In the genomic region with DNA sequence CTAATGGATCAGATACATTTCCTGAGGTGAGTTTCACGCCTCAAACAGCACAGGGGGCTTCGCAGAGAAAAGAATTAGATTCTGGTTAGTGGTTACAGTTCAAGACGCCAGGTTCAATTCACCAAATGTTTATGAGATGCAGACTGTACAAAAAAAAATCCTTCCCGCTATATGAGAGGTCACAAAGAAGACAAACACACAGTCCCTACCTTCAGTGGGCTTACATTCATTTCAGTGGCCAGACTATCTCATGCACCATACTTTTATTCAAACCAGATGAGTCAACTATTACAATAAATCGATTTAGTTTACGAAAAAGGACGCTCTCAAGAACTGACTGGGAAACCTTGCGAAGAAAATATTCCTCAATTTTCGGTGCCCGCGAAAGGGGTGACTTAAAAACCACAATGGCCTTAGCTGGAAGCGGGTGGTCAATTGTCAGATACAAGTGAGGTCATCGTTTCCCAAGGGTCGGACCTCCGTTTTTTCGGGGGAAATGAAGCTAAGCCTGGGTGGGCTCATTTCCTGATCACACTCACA, we compare ENCODE assay signal across 8 cellular contexts. TPM values are rescaled to one million over a fixed set of nuclear protein-coding genes. Genes with fewer than 3 reads are reported as not detected.
DNase-seq lines count a peak whose midpoint lies in the region; ATAC-seq and TF ChIP-seq lines count a peak whose summit lies in the region.

No MANE protein-coding gene starts in this region.

- DNase-seq in MG63 (no peak), dedifferentiated amniotic fluid mesenchymal stem cell (ENCODE audit: extremely low spot score) (no peak), NCI-H1436 treated with DMSO at 0.1 percent for 48 hours (lab: John Stamatoyannopoulos, UW) (no peak), NCI-H1048 (lab: John Stamatoyannopoulos, UW) (no peak)

- peak overlapping the region; percentile 89 for H3K4me3 ChIP-seq in MG63
- H3K4me3 ChIP-seq in ectodermal cell (ENCODE audit: insufficient read depth, low read depth, low read length), result peak overlapping the region; percentile 95
- H3K4me3 ChIP-seq in neural cell (ENCODE audit: low read length), result peak overlapping the region; percentile 81

- H3K36me3 ChIP-seq in MG63, result peaks cover 5% of the 10 kb centered on the region; the same call in 1 of the 2 replicates
- peaks cover 9% of the 10 kb centered on the region for H3K36me3 ChIP-seq in ectodermal cell (ENCODE audit: control insufficient read depth, insufficient read depth, low read length)
- H3K36me3 ChIP-seq in neural cell (ENCODE audit: insufficient read depth, low read length), result no peaks in the 10 kb centered on the region

- TF ChIP-seq EP300 in neural cell (conservative IDR thresholded peaks at IDR 0.05; ENCODE audit: poor library complexity, severe bottlenecking), result no peak

- no peaks in the 10 kb centered on the region for H3K4me1 ChIP-seq in ectodermal cell (ENCODE audit: control insufficient read depth, insufficient read depth, low read length)

- H3F3A ChIP-seq in neural cell (ENCODE audit: insufficient read depth, low read length, poor library complexity, severe bottlenecking), result no peaks in the 10 kb centered on the region

- no peak for TF ChIP-seq RAD21 in neural cell (conservative IDR thresholded peaks at IDR 0.05)

- WGBS in ectodermal cell, 2 experiments, result 55 to 58% methylated on average over 16 of the region's 16 CpGs

- H3K9me3 ChIP-seq in MG63, result no peaks in the 10 kb centered on the region
- no peaks in the 10 kb centered on the region for H3K9me3 ChIP-seq in ectodermal cell (ENCODE audit: control insufficient read depth, low read length)
- H3K9me3 ChIP-seq in neural cell (ENCODE audit: low read length), result no peaks in the 10 kb centered on the region

- H3K27ac ChIP-seq in C4-2B (peak overlapping the region; percentile 82), ectodermal cell (ENCODE audit: insufficient read depth, low read depth, low read length, poor library complexity, severe bottlenecking) (no peak overlapping the region), neural cell (ENCODE audit: low read length) (peak overlapping the region; percentile 90)

- no peaks in the 10 kb centered on the region for H3K27me3 ChIP-seq in MG63
- no peaks in the 10 kb centered on the region for H3K27me3 ChIP-seq in ectodermal cell (ENCODE audit: control insufficient read depth, insufficient read depth, low read length, poor library complexity, severe bottlenecking)
- no peaks in the 10 kb centered on the region for H3K27me3 ChIP-seq in neural cell (ENCODE audit: insufficient read depth, low read depth, low read length)

- H3K9ac ChIP-seq in neural cell (ENCODE audit: low read length), result peak overlapping the region; percentile 93

- peak overlapping the region; percentile 88 for H2AFZ ChIP-seq in neural cell (ENCODE audit: low read depth, low read length)

- H3K79me2 ChIP-seq in neural cell (replicated peaks; ENCODE audit: insufficient read depth, low read length), result peaks cover 48% of the 10 kb centered on the region

- no peaks in the 10 kb centered on the region for H3K9me2 ChIP-seq in neural cell (ENCODE audit: insufficient read depth, low read length)

- no peak for ATAC-seq in HG02798 (IDR thresholded peaks at IDR 0.05; ENCODE audit: poor library complexity, unreplicated experiment)

- no peaks in the 10 kb centered on the region for H4K20me1 ChIP-seq in neural cell (ENCODE audit: insufficient read depth)

- peak overlapping the region; percentile 77 for H3K4me2 ChIP-seq in neural cell (ENCODE audit: low read length)

- TF ChIP-seq CTCF in C4-2B (conservative IDR thresholded peaks at IDR 0.05) (no peak), neural cell (IDR thresholded peaks at IDR 0.05; ENCODE audit: poor library complexity, severe bottlenecking) (no peak)

TF ChIP-seq in neural cell, 6 proteins besides CTCF, POLR2A, EP300 and RAD21:
- TF ChIP-seq, protein P1, sequence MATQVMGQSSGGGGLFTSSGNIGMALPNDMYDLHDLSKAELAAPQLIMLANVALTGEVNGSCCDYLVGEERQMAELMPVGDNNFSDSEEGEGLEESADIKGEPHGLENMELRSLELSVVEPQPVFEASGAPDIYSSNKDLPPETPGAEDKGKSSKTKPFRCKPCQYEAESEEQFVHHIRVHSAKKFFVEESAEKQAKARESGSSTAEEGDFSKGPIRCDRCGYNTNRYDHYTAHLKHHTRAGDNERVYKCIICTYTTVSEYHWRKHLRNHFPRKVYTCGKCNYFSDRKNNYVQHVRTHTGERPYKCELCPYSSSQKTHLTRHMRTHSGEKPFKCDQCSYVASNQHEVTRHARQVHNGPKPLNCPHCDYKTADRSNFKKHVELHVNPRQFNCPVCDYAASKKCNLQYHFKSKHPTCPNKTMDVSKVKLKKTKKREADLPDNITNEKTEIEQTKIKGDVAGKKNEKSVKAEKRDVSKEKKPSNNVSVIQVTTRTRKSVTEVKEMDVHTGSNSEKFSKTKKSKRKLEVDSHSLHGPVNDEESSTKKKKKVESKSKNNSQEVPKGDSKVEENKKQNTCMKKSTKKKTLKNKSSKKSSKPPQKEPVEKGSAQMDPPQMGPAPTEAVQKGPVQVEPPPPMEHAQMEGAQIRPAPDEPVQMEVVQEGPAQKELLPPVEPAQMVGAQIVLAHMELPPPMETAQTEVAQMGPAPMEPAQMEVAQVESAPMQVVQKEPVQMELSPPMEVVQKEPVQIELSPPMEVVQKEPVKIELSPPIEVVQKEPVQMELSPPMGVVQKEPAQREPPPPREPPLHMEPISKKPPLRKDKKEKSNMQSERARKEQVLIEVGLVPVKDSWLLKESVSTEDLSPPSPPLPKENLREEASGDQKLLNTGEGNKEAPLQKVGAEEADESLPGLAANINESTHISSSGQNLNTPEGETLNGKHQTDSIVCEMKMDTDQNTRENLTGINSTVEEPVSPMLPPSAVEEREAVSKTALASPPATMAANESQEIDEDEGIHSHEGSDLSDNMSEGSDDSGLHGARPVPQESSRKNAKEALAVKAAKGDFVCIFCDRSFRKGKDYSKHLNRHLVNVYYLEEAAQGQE (IDR thresholded peaks at IDR 0.05; ENCODE audit: borderline replicate concordance), result no peak
TF ChIP-seq in neural cell: peak in this region for 0.

RNA-seq across cellular contexts. Expression of a gene that starts 0.7 kb away (rescaled TPM):
- total RNA-seq in MG63 (2014; rRNA removed; shearing (Covaris generic); ENCODE audit: low replicate concordance), result 13.7 and 20.7 TPM in 2 replicates
- 25.7 TPM for polyA plus RNA-seq in ectodermal cell (2013, experiment 1 of 4)
- 27.6 TPM for polyA plus RNA-seq in ectodermal cell (2013, experiment 2 of 4)
- 25.6 TPM for polyA plus RNA-seq in ectodermal cell (2013, experiment 3 of 4)
- polyA plus RNA-seq in ectodermal cell (2013, experiment 4 of 4), result 25.1 TPM
- polyA plus RNA-seq in neural cell, result 53.3 and 60.8 TPM in 2 replicates
- polyA minus RNA-seq in neural cell, result 85.5 and 94.3 TPM in 2 replicates

RNA-seq across cellular contexts. Expression of a gene that starts 0.7 kb away (rescaled TPM):
- 5.6 and 9.9 TPM in 2 replicates for total RNA-seq in MG63 (2014; rRNA removed; shearing (Covaris generic); ENCODE audit: low replicate concordance)
- 25.8 TPM for polyA plus RNA-seq in ectodermal cell (2013, experiment 1 of 4)
- polyA plus RNA-seq in ectodermal cell (2013, experiment 2 of 4), result 28.5 TPM
- polyA plus RNA-seq in ectodermal cell (2013, experiment 3 of 4), result 26.1 TPM
- 27.0 TPM for polyA plus RNA-seq in ectodermal cell (2013, experiment 4 of 4)
- polyA plus RNA-seq in neural cell, result 45.4 and 53.1 TPM in 2 replicates
- polyA minus RNA-seq in neural cell, result 81.8 and 97.6 TPM in 2 replicates
